ENCODE assay signal across 24 cellular contexts in genomic region chr12:903055-903454, GRCh38. TPM values are rescaled to one million over a fixed set of nuclear protein-coding genes. Genes with fewer than 3 reads are reported as not detected.
A peak's percentile ranks its signal among the peaks of the same experiment; 100 is the strongest.
DNase-seq lines count a peak whose midpoint lies in the region; ATAC-seq and TF ChIP-seq lines count a peak whose summit lies in the region.
"Had no signal": no experiment of that assay in that cellular context is flagged by ENCODE, and none has a peak within 500 bp of the region (broad histone marks: within the 10 kb centered on the region; RNA-seq: fewer than 3 reads in every experiment).

No MANE protein-coding gene starts in this region.

- TF ChIP-seq CTCF in activated CD8-positive, alpha-beta T cell treated with anti-CD3 and anti-CD28 coated beads for 36 hours (IDR thresholded peaks at IDR 0.05), result no peak
- TF ChIP-seq CTCF in HFFc6 (IDR thresholded peaks at IDR 0.05), result no peak

- H3K4me3 Mint-ChIP-seq in activated T-cell treated with anti-CD3 and anti-CD28 coated beads, Interleukin-2, amount 50 U/mL, for 24 hours, result no peak overlapping the region
- H3K4me3 Mint-ChIP-seq in CD4-positive, CD25-positive, alpha-beta regulatory T cell, result no peak overlapping the region
- no peak overlapping the region for H3K4me3 Mint-ChIP-seq in activated CD8-positive, alpha-beta T cell treated with anti-CD3 and anti-CD28 coated beads for 36 hours
- H3K4me3 Mint-ChIP-seq in HFFc6, result no peak overlapping the region
- H3K4me3 Mint-ChIP-seq: activated CD4-positive, alpha-beta memory T cell treated with anti-CD3 and anti-CD28 coated beads for 36 hours; activated T-cell treated with anti-CD3 and anti-CD28 coated beads, Interleukin-2, amount 50 U/mL, for 4 hours; T-helper 17 cell had no signal

- H3K36me3 Mint-ChIP-seq in activated T-cell treated with anti-CD3 and anti-CD28 coated beads, Interleukin-2, amount 50 U/mL, for 24 hours (ENCODE audit: low read depth), result peaks cover 95% of the 10 kb centered on the region
- peaks cover 53% of the 10 kb centered on the region for H3K36me3 Mint-ChIP-seq in CD4-positive, CD25-positive, alpha-beta regulatory T cell
- peaks cover 51% of the 10 kb centered on the region for H3K36me3 Mint-ChIP-seq in activated CD8-positive, alpha-beta T cell treated with anti-CD3 and anti-CD28 coated beads for 36 hours (ENCODE audit: low read depth)
- H3K36me3 Mint-ChIP-seq in HFFc6 (ENCODE audit: low read depth), result peaks cover 57% of the 10 kb centered on the region

- H2BK15ac ChIP-seq in mesendoderm (replicated peaks; ENCODE audit: low read depth), result no peak overlapping the region

- no peak overlapping the region for H3K9ac ChIP-seq in mesendoderm (ENCODE audit: low read length)

- no peak for ATAC-seq in CD4-positive, CD25-positive, alpha-beta regulatory T cell (ENCODE audit: low read depth in 2 of 2)
- ATAC-seq in activated CD8-positive, alpha-beta T cell treated with anti-CD3 and anti-CD28 coated beads for 36 hours, result no peak
- no peak for ATAC-seq in GM21619 (IDR thresholded peaks at IDR 0.05; ENCODE audit: unreplicated experiment)
- ATAC-seq: activated T-cell treated with anti-CD3 and anti-CD28 coated beads, Interleukin-2, amount 50 U/mL, for 4 hours; gastroesophageal sphincter; lower lobe of right lung; Panc1; T-helper 17 cell; upper lobe of right lung had no signal

- H3K27ac ChIP-seq in CD4-positive, CD25-positive, alpha-beta regulatory T cell (ENCODE audit: insufficient read depth, low read length, poor library complexity, severe bottlenecking), result no peak overlapping the region
- H3K27ac ChIP-seq in mesendoderm (ENCODE audit: low read depth, low read length), result peak overlapping the region; percentile 75
- H3K27ac ChIP-seq: coronary artery, gastroesophageal sphincter, lower lobe of right lung, SJSA1, upper lobe of right lung had no signal

- WGBS in mesendoderm (ENCODE audit: extremely low coverage, insufficient coverage, low lambda C conversion rate), result no CpG with 5 or more reads among the region's 5 CpGs

- H3K79me1 ChIP-seq in mesendoderm (ENCODE audit: low read length), result peaks cover 2% of the 10 kb centered on the region

- peak overlapping the region; percentile 30 for H3K56ac ChIP-seq in mesendoderm (ENCODE audit: low read length)

- H3K9me3 ChIP-seq in CD4-positive, CD25-positive, alpha-beta regulatory T cell (ENCODE audit: control insufficient read depth in 2 of 2, low read length in 2 of 2), result no peaks in the 10 kb centered on the region
- H3K9me3 ChIP-seq: gastroesophageal sphincter, lower lobe of right lung, SJSA1, upper lobe of right lung had no signal

- intact Hi-C loops in activated CD8-positive, alpha-beta T cell treated with anti-CD3 and anti-CD28 coated beads for 36 hours (cut with micrococcal nuclease), result no loop called here

- H3K18ac ChIP-seq in mesendoderm (ENCODE audit: low read length), result peak overlapping the region; percentile 18

- no peak overlapping the region for H3K4me3 ChIP-seq in CD4-positive, CD25-positive, alpha-beta regulatory T cell (ENCODE audit: low read depth, low read length)
- no peak overlapping the region for H3K4me3 ChIP-seq in mesendoderm (ENCODE audit: low read length)
- H3K4me3 ChIP-seq: coronary artery, gastroesophageal sphincter, lower lobe of right lung, SJSA1, smooth muscle cell, upper lobe of right lung had no signal

- H3K27ac Mint-ChIP-seq in activated T-cell treated with anti-CD3 and anti-CD28 coated beads, Interleukin-2, amount 50 U/mL, for 24 hours, result peak overlapping the region; percentile 79
- peak overlapping the region; percentile 51 to 89 (median 52) for H3K27ac Mint-ChIP-seq in CD4-positive, CD25-positive, alpha-beta regulatory T cell
- peak overlapping the region; percentile 67 for H3K27ac Mint-ChIP-seq in activated CD8-positive, alpha-beta T cell treated with anti-CD3 and anti-CD28 coated beads for 36 hours
- H3K27ac Mint-ChIP-seq in HFFc6, result no peak overlapping the region
- H3K27ac Mint-ChIP-seq: activated CD4-positive, alpha-beta memory T cell treated with anti-CD3 and anti-CD28 coated beads for 36 hours; T-helper 17 cell had no signal

- no peak overlapping the region for H2BK120ac ChIP-seq in mesendoderm (ENCODE audit: low read depth, low read length)

- no peaks in the 10 kb centered on the region for H3K9me3 Mint-ChIP-seq in activated T-cell treated with anti-CD3 and anti-CD28 coated beads, Interleukin-2, amount 50 U/mL, for 24 hours
- no peaks in the 10 kb centered on the region for H3K9me3 Mint-ChIP-seq in CD4-positive, CD25-positive, alpha-beta regulatory T cell
- H3K9me3 Mint-ChIP-seq in activated CD8-positive, alpha-beta T cell treated with anti-CD3 and anti-CD28 coated beads for 36 hours, result no peaks in the 10 kb centered on the region
- H3K9me3 Mint-ChIP-seq in HFFc6, result no peaks in the 10 kb centered on the region
- H3K9me3 Mint-ChIP-seq: activated CD4-positive, alpha-beta memory T cell treated with anti-CD3 and anti-CD28 coated beads for 36 hours; activated T-cell treated with anti-CD3 and anti-CD28 coated beads, Interleukin-2, amount 50 U/mL, for 4 hours had no signal

- no peaks in the 10 kb centered on the region for H3K79me2 ChIP-seq in mesendoderm (ENCODE audit: control insufficient read depth, insufficient read depth, low read length)

- no peak overlapping the region for H2AK5ac ChIP-seq in mesendoderm (ENCODE audit: low read length)

- H3K27me3 Mint-ChIP-seq in activated T-cell treated with anti-CD3 and anti-CD28 coated beads, Interleukin-2, amount 50 U/mL, for 24 hours, result no peaks in the 10 kb centered on the region
- no peaks in the 10 kb centered on the region for H3K27me3 Mint-ChIP-seq in CD4-positive, CD25-positive, alpha-beta regulatory T cell
- H3K27me3 Mint-ChIP-seq in activated CD8-positive, alpha-beta T cell treated with anti-CD3 and anti-CD28 coated beads for 36 hours, result no peaks in the 10 kb centered on the region
- H3K27me3 Mint-ChIP-seq in HFFc6 (ENCODE audit: insufficient read depth), result peaks cover 3% of the 10 kb centered on the region
- H3K27me3 Mint-ChIP-seq: activated CD4-positive, alpha-beta memory T cell treated with anti-CD3 and anti-CD28 coated beads for 36 hours; T-helper 17 cell had no signal

- no peak overlapping the region for H3K4me2 ChIP-seq in mesendoderm (ENCODE audit: low read length)
- H3K4me2 ChIP-seq: smooth muscle cell had no signal

- H2BK5ac ChIP-seq in mesendoderm (ENCODE audit: low read length), result no peak overlapping the region

- no peak overlapping the region for H3K23ac ChIP-seq in mesendoderm (ENCODE audit: low read length)

- H3K4me1 ChIP-seq in CD4-positive, CD25-positive, alpha-beta regulatory T cell (ENCODE audit: control insufficient read depth, insufficient read depth, low read length, poor library complexity, severe bottlenecking), result no peaks in the 10 kb centered on the region
- H3K4me1 ChIP-seq in mesendoderm (ENCODE audit: control insufficient read depth, low read depth, low read length), result peaks cover 23% of the 10 kb centered on the region
- H3K4me1 ChIP-seq: gastroesophageal sphincter, lower lobe of right lung, SJSA1, upper lobe of right lung had no signal

- H4K8ac ChIP-seq in mesendoderm (ENCODE audit: low read depth, low read length), result no peak overlapping the region

- no peaks in the 10 kb centered on the region for H3K27me3 ChIP-seq in CD4-positive, CD25-positive, alpha-beta regulatory T cell (ENCODE audit: control insufficient read depth, insufficient read depth, low read length)
- H3K27me3 ChIP-seq in mesendoderm (ENCODE audit: insufficient read depth, low read length, poor library complexity), result no peaks in the 10 kb centered on the region
- H3K27me3 ChIP-seq: gastroesophageal sphincter, SJSA1, upper lobe of right lung had no signal

- H4K5ac ChIP-seq in mesendoderm (ENCODE audit: low read length), result no peak overlapping the region

- H3K4ac ChIP-seq in mesendoderm (ENCODE audit: low read depth, low read length), result no peak overlapping the region

- POLR2A ChIA-PET in activated CD8-positive, alpha-beta T cell treated with anti-CD3 and anti-CD28 coated beads for 36 hours (lab: Charles Lee), result no interaction called here

- peaks cover 35% of the 10 kb centered on the region for H3K4me1 Mint-ChIP-seq in activated T-cell treated with anti-CD3 and anti-CD28 coated beads, Interleukin-2, amount 50 U/mL, for 24 hours (ENCODE audit: low read depth)
- H3K4me1 Mint-ChIP-seq in CD4-positive, CD25-positive, alpha-beta regulatory T cell, result peaks cover 5 to 33% (median 21%) of the 10 kb centered on the region in 4 donors
- H3K4me1 Mint-ChIP-seq in activated CD8-positive, alpha-beta T cell treated with anti-CD3 and anti-CD28 coated beads for 36 hours (ENCODE audit: low read depth), result peaks cover 31% of the 10 kb centered on the region
- H3K4me1 Mint-ChIP-seq in HFFc6 (ENCODE audit: low read depth), result peaks cover 1% of the 10 kb centered on the region

- CTCF ChIA-PET in activated CD8-positive, alpha-beta T cell treated with anti-CD3 and anti-CD28 coated beads for 36 hours (lab: Charles Lee), result interaction anchor here (0.8 kb wide), 1 partner anchor 35 kb away, joined by 3 read pairs; no protein-coding TSS in a partner anchor

- no peak for DNase-seq in activated T-cell treated with anti-CD3 and anti-CD28 coated beads, Interleukin-2, amount 50 U/mL, for 24 hours
- DNase-seq in activated T-cell treated with anti-CD3 and anti-CD28 coated beads, Interleukin-2, amount 50 U/mL, for 48 hours, result no peak
- DNase-seq in CD4-positive, CD25-positive, alpha-beta regulatory T cell, result no peak
- no peak for DNase-seq in activated CD8-positive, alpha-beta T cell treated with anti-CD3 and anti-CD28 coated beads for 36 hours
- DNase-seq in mesendoderm (no peak), HFFc6 (no peak), NOMO-1 treated with dmso at 0.1 percent for 144 hours (lab: John Stamatoyannopoulos, UW; ENCODE audit: unreplicated experiment) (no peak)
- DNase-seq: activated CD4-positive, alpha-beta memory T cell treated with anti-CD3 and anti-CD28 coated beads for 36 hours; activated T-cell treated with anti-CD3 and anti-CD28 coated beads, Interleukin-2, amount 50 U/mL, for 4 hours; C1 segment of cervical spinal cord; DMS 273 treated with DMSO at 0.1 percent for 48 hours; islet precursor cell; lower lobe of right lung; MM.1S; NCI-H1417 treated with DMSO at 0.1 percent for 48 hours; NCI-H446 treated with DMSO at 0.1 percent for 48 hours; T-helper 17 cell; upper lobe of right lung had no signal

- H3K36me3 ChIP-seq in CD4-positive, CD25-positive, alpha-beta regulatory T cell (ENCODE audit: control insufficient read depth, insufficient read depth, low read length), result peaks cover 93% of the 10 kb centered on the region
- H3K36me3 ChIP-seq in mesendoderm (ENCODE audit: control insufficient read depth, insufficient read depth, low read length), result peaks cover 6% of the 10 kb centered on the region

RNA-seq across cellular contexts. Expression of gene RAD52, which starts 46.4 kb away (rescaled TPM):
- 13.8 TPM for total RNA-seq in CD4-positive, CD25-positive, alpha-beta regulatory T cell
- polyA plus RNA-seq in CD4-positive, CD25-positive, alpha-beta regulatory T cell, result 1 to 10 TPM; 2.6 to 5.6 (median 2.9) TPM
- total RNA-seq in activated CD8-positive, alpha-beta T cell treated with anti-CD3 and anti-CD28 coated beads for 36 hours, result 10 to 100 TPM; 14.9 to 16.3 TPM
- polyA plus RNA-seq in mesendoderm (2013, experiment 1 of 2), result 4.7 TPM
- 6.0 TPM for polyA plus RNA-seq in mesendoderm (2013, experiment 2 of 2)
- total RNA-seq in HFFc6 (2021; fragmentation: NEBNext Ultra II Directional; extraction: Animal tissue kit (Norgen Biotek cat#: 25700)), result 10 to 100 TPM in 2 of 6 experiments, 1 to 10 TPM in 4; 8.6 to 10.9 (median 9.2) TPM
